23 cellular contexts compared by ENCODE assay signal in genomic region chr16:88596477-88596876, GRCh38. TPM values are rescaled to one million over a fixed set of nuclear protein-coding genes. Genes with fewer than 3 reads are reported as not detected.
DNase-seq lines count a peak whose midpoint lies in the region; ATAC-seq, FAIRE-seq and TF ChIP-seq lines count a peak whose summit lies in the region.
"Had no signal": no experiment of that assay in that cellular context is flagged by ENCODE, and none has a peak within 500 bp of the region (broad histone marks: within the 10 kb centered on the region; RNA-seq: fewer than 3 reads in every experiment).

No MANE protein-coding gene starts in this region.

- no peak for TF ChIP-seq POLR2A in prostate gland (IDR thresholded peaks at IDR 0.05)

- no peaks in the 10 kb centered on the region for H3K9me3 Mint-ChIP-seq in astrocyte (ENCODE audit: unreplicated experiment)
- no peaks in the 10 kb centered on the region for H3K9me3 Mint-ChIP-seq in activated CD4-positive, alpha-beta T cell treated with anti-CD3 and anti-CD28 coated beads, Interleukin-2, amount 10 ng/mL, durations not matched to agents 24 days and 14 days
- H3K9me3 Mint-ChIP-seq: neural progenitor cell; stimulated activated naive CD8-positive, alpha-beta T cell treated with anti-CD3 and anti-CD28 coated beads, Interleukin-15, amount 100 ng/mL, for 72 hours had no signal

- no peaks in the 10 kb centered on the region for H3K4me1 ChIP-seq in astrocyte (ENCODE audit: insufficient read depth, low read length)
- H3K4me1 ChIP-seq in lower lobe of right lung: peaks cover 31% of the 10 kb centered on the region
- no peaks in the 10 kb centered on the region for H3K4me1 ChIP-seq in prostate gland (replicated peaks)
- H3K4me1 ChIP-seq: ascending aorta, neural progenitor cell, vagina had no signal

- peak overlapping the region; percentile 89 for H3K27ac Mint-ChIP-seq in astrocyte (ENCODE audit: unreplicated experiment)
- H3K27ac Mint-ChIP-seq in activated CD4-positive, alpha-beta T cell treated with anti-CD3 and anti-CD28 coated beads, Interleukin-2, amount 10 ng/mL, durations not matched to agents 24 days and 14 days: no peak overlapping the region
- H3K27ac Mint-ChIP-seq: neural progenitor cell had no signal

- intact Hi-C loops in lower lobe of right lung (cut with DNase I): no loop called here
- intact Hi-C loops in prostate gland (cut with DNase I): no loop called here
- intact Hi-C loops in activated CD4-positive, alpha-beta T cell treated with anti-CD3 and anti-CD28 coated beads, Interleukin-2, amount 10 ng/mL, durations not matched to agents 24 days and 14 days (cut with micrococcal nuclease): no loop called here

- H2AFZ ChIP-seq in astrocyte (ENCODE audit: low read depth, low read length): no peak overlapping the region
- H2AFZ ChIP-seq: neural progenitor cell had no signal

- no peak overlapping the region for H3K4me2 ChIP-seq in astrocyte (ENCODE audit: low read length)
- H3K4me2 ChIP-seq: neural progenitor cell had no signal

- peak; percentile 17 for DNase-seq in AG10803 (ENCODE audit: low read depth)
- DNase-seq in HT1080 (ENCODE audit: low read depth): peak; percentile 56
- no peak for DNase-seq in astrocyte (ENCODE audit: low read depth)
- peak; percentile 67 for DNase-seq in inferior parietal cortex (ENCODE audit: extremely low spot score)
- no peak for DNase-seq in lower lobe of right lung
- DNase-seq in prostate gland (ENCODE audit: low spot score): no peak
- no peak for DNase-seq in activated CD4-positive, alpha-beta T cell treated with anti-CD3 and anti-CD28 coated beads, Interleukin-2, amount 10 ng/mL, durations not matched to agents 24 days and 14 days
- DNase-seq in activated CD4-positive, alpha-beta T cell treated with anti-CD3 and anti-CD28 coated beads, Interleukin-2, amount 50 U/mL, for 48 hours: no peak
- DNase-seq: activated CD8-positive, alpha-beta memory T cell treated with anti-CD3 and anti-CD28 coated beads for 24 hours; activated gamma-delta T cell; NCI-H1105; NCI-H69; PC-3; retina; stimulated activated naive CD8-positive, alpha-beta T cell treated with anti-CD3 and anti-CD28 coated beads, Interleukin-15, amount 100 ng/mL, for 72 hours had no signal

- no peak overlapping the region for H3K9ac ChIP-seq in astrocyte (ENCODE audit: low read length)
- H3K9ac ChIP-seq: neural progenitor cell had no signal

- no peak for ATAC-seq in lower lobe of right lung
- ATAC-seq: PC-3; SK-N-SH treated with all-trans-retinoic acid at 6 μM for 48 hours; stimulated activated naive CD8-positive, alpha-beta T cell treated with anti-CD3 and anti-CD28 coated beads, Interleukin-15, amount 100 ng/mL, for 72 hours had no signal

- no peak overlapping the region for H3K4me3 Mint-ChIP-seq in astrocyte (ENCODE audit: unreplicated experiment)
- H3K4me3 Mint-ChIP-seq in activated CD4-positive, alpha-beta T cell treated with anti-CD3 and anti-CD28 coated beads, Interleukin-2, amount 10 ng/mL, durations not matched to agents 24 days and 14 days: no peak overlapping the region
- H3K4me3 Mint-ChIP-seq: neural progenitor cell; stimulated activated naive CD8-positive, alpha-beta T cell treated with anti-CD3 and anti-CD28 coated beads, Interleukin-15, amount 100 ng/mL, for 72 hours had no signal

- no peak for FAIRE-seq in astrocyte (lab: Jason Lieb, UNC)
- FAIRE-seq: keratinocyte, TTC549 had no signal

- H3K9me3 ChIP-seq in astrocyte (ENCODE audit: insufficient read depth, low read depth, low read length): no peaks in the 10 kb centered on the region
- H3K9me3 ChIP-seq in lower lobe of right lung: no peaks in the 10 kb centered on the region
- no peaks in the 10 kb centered on the region for H3K9me3 ChIP-seq in prostate gland
- H3K9me3 ChIP-seq: ascending aorta, vagina had no signal

- peaks cover 17% of the 10 kb centered on the region for H3K36me3 Mint-ChIP-seq in astrocyte (ENCODE audit: low read depth, unreplicated experiment)
- H3K36me3 Mint-ChIP-seq in activated CD4-positive, alpha-beta T cell treated with anti-CD3 and anti-CD28 coated beads, Interleukin-2, amount 10 ng/mL, durations not matched to agents 24 days and 14 days (ENCODE audit: low read depth): peaks cover 44% of the 10 kb centered on the region

- no peaks in the 10 kb centered on the region for H3K27me3 ChIP-seq in astrocyte (ENCODE audit: insufficient read depth, low read length)
- H3K27me3 ChIP-seq in lower lobe of right lung (ENCODE audit: low read depth): no peaks in the 10 kb centered on the region
- H3K27me3 ChIP-seq in prostate gland (replicated peaks; ENCODE audit: insufficient read depth): no peaks in the 10 kb centered on the region
- H3K27me3 ChIP-seq: ascending aorta, neural progenitor cell, vagina had no signal

- H3K4me3 ChIP-seq in AG10803 (ENCODE audit: low read length) (no peak overlapping the region), astrocyte (ENCODE audit: insufficient read depth, low read depth, low read length) (no peak overlapping the region), lower lobe of right lung (no peak overlapping the region), prostate gland (no peak overlapping the region)
- H3K4me3 ChIP-seq: ascending aorta, neural progenitor cell, vagina had no signal

- no peak for TF ChIP-seq CTCF in AG10803 (conservative IDR thresholded peaks at IDR 0.05; ENCODE audit: low read length)
- TF ChIP-seq CTCF in astrocyte (IDR thresholded peaks at IDR 0.05; ENCODE audit: insufficient read depth, low read depth, low read length): no peak
- no peak for TF ChIP-seq CTCF in lower lobe of right lung (IDR thresholded peaks at IDR 0.05)
- TF ChIP-seq CTCF in prostate gland (IDR thresholded peaks at IDR 0.05): no peak

- no peaks in the 10 kb centered on the region for H3K27me3 Mint-ChIP-seq in astrocyte (ENCODE audit: low read depth, unreplicated experiment)
- no peaks in the 10 kb centered on the region for H3K27me3 Mint-ChIP-seq in activated CD4-positive, alpha-beta T cell treated with anti-CD3 and anti-CD28 coated beads, Interleukin-2, amount 10 ng/mL, durations not matched to agents 24 days and 14 days
- H3K27me3 Mint-ChIP-seq: stimulated activated naive CD8-positive, alpha-beta T cell treated with anti-CD3 and anti-CD28 coated beads, Interleukin-15, amount 100 ng/mL, for 72 hours had no signal

- 75% methylated on average over 3 of the region's 3 CpGs for WGBS in prostate gland

- H3K36me3 ChIP-seq in astrocyte (ENCODE audit: insufficient read depth, low read length): peaks cover 28% of the 10 kb centered on the region
- H3K36me3 ChIP-seq in lower lobe of right lung: peaks cover 53% of the 10 kb centered on the region
- H3K36me3 ChIP-seq in prostate gland: peaks cover 3 to 12% of the 10 kb centered on the region in 2 donors
- H3K36me3 ChIP-seq: neural progenitor cell had no signal

- H4K20me1 ChIP-seq in astrocyte (ENCODE audit: insufficient read depth, low read length): peaks cover 46% of the 10 kb centered on the region

- H3K4me1 Mint-ChIP-seq in astrocyte (ENCODE audit: low read depth, unreplicated experiment): peaks cover 5% of the 10 kb centered on the region
- H3K4me1 Mint-ChIP-seq in activated CD4-positive, alpha-beta T cell treated with anti-CD3 and anti-CD28 coated beads, Interleukin-2, amount 10 ng/mL, durations not matched to agents 24 days and 14 days: peaks cover 14% of the 10 kb centered on the region

- H3K79me2 ChIP-seq in astrocyte (ENCODE audit: insufficient read depth, low read length): peaks cover 22% of the 10 kb centered on the region

- H3K27ac ChIP-seq in astrocyte (ENCODE audit: low read depth, low read length) (no peak overlapping the region), lower lobe of right lung (no peak overlapping the region), prostate gland (no peak overlapping the region)
- H3K27ac ChIP-seq: ascending aorta, neural progenitor cell, vagina had no signal

RNA-seq across cellular contexts. Expression of gene ZC3H18, which starts 26.3 kb away (rescaled TPM):
- 18.7 and 21.7 TPM in 2 replicates for total RNA-seq in HT1080 (2014; rRNA removed; shearing (Covaris generic))
- polyA plus RNA-seq in HT1080 (2015; cell fraction: cytosol; rRNA removed): 23.4 and 26.5 TPM in 2 replicates
- polyA plus RNA-seq in HT1080 (2015; cell fraction: nucleus; rRNA removed): 49.1 and 54.3 TPM in 2 replicates
- total RNA-seq in astrocyte (31.6 and 32.8 TPM in 2 replicates), lower lobe of right lung (49.2 TPM), prostate gland (10 to 100 TPM; 26.7 to 50.7 TPM)
- 106 and 118 TPM in 2 replicates for total RNA-seq in activated CD4-positive, alpha-beta T cell treated with anti-CD3 and anti-CD28 coated beads, Interleukin-2, amount 10 ng/mL, durations not matched to agents 24 days and 14 days

RNA-seq across cellular contexts. Expression of gene IL17C, which starts 41.9 kb away (rescaled TPM):
- not detected in 2 replicates for total RNA-seq in HT1080 (2014; rRNA removed; shearing (Covaris generic))
- not detected in 2 replicates for polyA plus RNA-seq in HT1080 (2015; cell fraction: cytosol; rRNA removed)
- polyA plus RNA-seq in HT1080 (2015; cell fraction: nucleus; rRNA removed): not detected in 2 replicates
- total RNA-seq in astrocyte (0.36 TPM in 1 of 2 replicates, not detected in the other), lower lobe of right lung (not detected), prostate gland (under 1 TPM in 1 of 2 donors, not detected in 1; 0.97 TPM)
- not detected in 2 replicates for total RNA-seq in activated CD4-positive, alpha-beta T cell treated with anti-CD3 and anti-CD28 coated beads, Interleukin-2, amount 10 ng/mL, durations not matched to agents 24 days and 14 days
- total RNA-seq: ascending aorta, dermis microvascular lymphatic vessel endothelial cell, PC-3, vagina had no signal
- polyA plus RNA-seq: AG04450, keratinocyte had no signal

RNA-seq across cellular contexts. Expression of gene CYBA, which starts 54.4 kb away (rescaled TPM):
- 0.10 TPM in 1 of 2 replicates, not detected in the other for total RNA-seq in HT1080 (2014; rRNA removed; shearing (Covaris generic))
- 0.24 TPM in 1 of 2 replicates, not detected in the other for polyA plus RNA-seq in HT1080 (2015; cell fraction: cytosol; rRNA removed)
- polyA plus RNA-seq in HT1080 (2015; cell fraction: nucleus; rRNA removed): 0.16 and 1.1 TPM in 2 replicates
- 236 and 284 TPM in 2 replicates for total RNA-seq in astrocyte
- 371 TPM for total RNA-seq in lower lobe of right lung
- 100 to 1,000 TPM in 1 of 2 donors, 10 to 100 TPM in 1; 86.0 to 155 TPM for total RNA-seq in prostate gland
- 222 and 228 TPM in 2 replicates for total RNA-seq in activated CD4-positive, alpha-beta T cell treated with anti-CD3 and anti-CD28 coated beads, Interleukin-2, amount 10 ng/mL, durations not matched to agents 24 days and 14 days
- total RNA-seq: PC-3 had no signal

Comparison
In these comparisons a context has a peak if more than half of its experiments do, and no peak if none do; other contexts are left out.
1. DNase-seq: peak in AG10803 (single experiment), HT1080 (single experiment) and inferior parietal cortex (single experiment); none in astrocyte (single experiment), lower lobe of right lung (single experiment), prostate gland (single experiment), activated CD4-positive, alpha-beta T cell treated with anti-CD3 and anti-CD28 coated beads, Interleukin-2, amount 10 ng/mL, durations not matched to agents 24 days and 14 days (single experiment) and activated CD4-positive, alpha-beta T cell treated with anti-CD3 and anti-CD28 coated beads, Interleukin-2, amount 50 U/mL, for 48 hours (0 of 2).
2. RNA of gene CYBA, which starts 54.4 kb away (total RNA-seq): 371 TPM in lower lobe of right lung (single experiment), 236 to 284 TPM in astrocyte, 222 to 228 TPM in activated CD4-positive, alpha-beta T cell treated with anti-CD3 and anti-CD28 coated beads, Interleukin-2, amount 10 ng/mL, durations not matched to agents 24 days and 14 days and 86.0 to 155 TPM in prostate gland; 0.10 TPM in HT1080; every median in the first group is over 10 times any median in the second.